In genomic region chr9:3200331-3200774, GRCh38 we compare ENCODE assay signal across 20 cellular contexts.
DNase-seq lines count a peak whose midpoint lies in the region; ATAC-seq and TF ChIP-seq lines count a peak whose summit lies in the region.
"Had no signal": no experiment of that assay in that cellular context is flagged by ENCODE, and none has a peak within 500 bp of the region (broad histone marks: within the 10 kb centered on the region; RNA-seq: fewer than 3 reads in every experiment).

No MANE protein-coding gene starts in this region.

- H3K27ac ChIP-seq in mammary epithelial cell (ENCODE audit: insufficient read depth, low read depth, low read length) (no peak overlapping the region), breast epithelium (no peak overlapping the region), SK-N-SH (ENCODE audit: low read depth in 2 of 2, low read length in 1 of 2) (no peak overlapping the region), fibroblast of lung (ENCODE audit: insufficient read depth, low read length) (peak overlapping the region; percentile 36)
- H3K27ac ChIP-seq: 22Rv1; BLaER1 treated with 17β-estradiol and CSF1 and Interleukin-3, amounts not matched to agents 10 nM and 100 nM; suprapubic skin; uterus had no signal

- H3F3A ChIP-seq in SK-N-SH (replicated peaks; ENCODE audit: insufficient read depth) = no peaks in the 10 kb centered on the region

- CTCF ChIA-PET in mammary epithelial cell (lab: Charles Lee; ENCODE audit: low non-redundant PET) = no interaction called here
- CTCF ChIA-PET in SK-N-SH (lab: Yijun Ruan, JAX) = interaction anchor here (1.3 kb wide), 2 partner anchors 9 to 18 kb away, joined by 3 to 4 read pairs; no protein-coding TSS in a partner anchor

- no peak for TF ChIP-seq POLR2A in breast epithelium (IDR thresholded peaks at IDR 0.05)

- TF ChIP-seq RAD21 in SK-N-SH (IDR thresholded peaks at IDR 0.05; ENCODE audit: low read length) = no peak

- no peak for TF ChIP-seq EP300 in SK-N-SH (IDR thresholded peaks at IDR 0.05; ENCODE audit: borderline replicate concordance in 1 of 2, low read depth in 1 of 2, low read length in 1 of 2)

- H3K9me3 ChIP-seq in mammary epithelial cell (replicated peaks; ENCODE audit: insufficient read depth, low read length) (no peaks in the 10 kb centered on the region), breast epithelium (no peaks in the 10 kb centered on the region), SK-N-SH (no peaks in the 10 kb centered on the region), fibroblast of lung (ENCODE audit: control insufficient read depth, insufficient read depth, low read depth, low read length) (no peaks in the 10 kb centered on the region), skeletal muscle satellite cell (replicated peaks; ENCODE audit: low read length) (no peaks in the 10 kb centered on the region), HAP-1 (no peaks in the 10 kb centered on the region)
- H3K9me3 ChIP-seq: BLaER1 treated with 17β-estradiol and CSF1 and Interleukin-3, amounts not matched to agents 10 nM and 100 nM; suprapubic skin; uterus had no signal

- intact Hi-C loops in mammary epithelial cell (cut with micrococcal nuclease) (no loop called here), breast epithelium (cut with DNase I; ENCODE audit: low total_unique reads) (no loop called here)

- POLR2A ChIA-PET in SK-N-SH (lab: Yijun Ruan, JAX) = no interaction called here

- dilution Hi-C loops in mammary epithelial cell (cut with HindIII; ENCODE audit: low sequenced_read_pairs) = no loop called here

- H2AFZ ChIP-seq in mammary epithelial cell (ENCODE audit: low read depth, low read length) (no peak overlapping the region), SK-N-SH (ENCODE audit: low read depth) (0 out of 2 replicates have a peak overlapping the region, but pooled peaks have one; percentile 17), fibroblast of lung (ENCODE audit: low read length) (no peak overlapping the region)

- in situ Hi-C loops in mammary epithelial cell (cut with MboI; ENCODE audit: low sequenced_read_pairs in 2 of 2) = no loop called here
- in situ Hi-C loops in HAP-1 (cut with MboI; ENCODE audit: low sequenced_read_pairs) = no loop called here

- H3K4me2 ChIP-seq in mammary epithelial cell (ENCODE audit: insufficient read depth, low read depth, low read length) = no peak overlapping the region
- H3K4me2 ChIP-seq in SK-N-SH = no peak overlapping the region
- H3K4me2 ChIP-seq in fibroblast of lung (ENCODE audit: extremely low read depth, insufficient read depth, low read length) = no peak overlapping the region
- H3K4me2 ChIP-seq in skeletal muscle satellite cell (ENCODE audit: low read length) = peak overlapping the region; percentile 28
- H3K4me2 ChIP-seq: BLaER1 treated with 17β-estradiol and CSF1 and Interleukin-3, amounts not matched to agents 10 nM and 100 nM had no signal

- no peak overlapping the region for H3K9ac ChIP-seq in mammary epithelial cell (ENCODE audit: insufficient read depth, low read length)
- no peak overlapping the region for H3K9ac ChIP-seq in SK-N-SH
- no peak overlapping the region for H3K9ac ChIP-seq in fibroblast of lung (ENCODE audit: insufficient read depth, low read length)
- H3K9ac ChIP-seq in skeletal muscle satellite cell (ENCODE audit: low read depth, low read length) = no peak overlapping the region
- H3K9ac ChIP-seq: BLaER1 treated with 17β-estradiol and CSF1 and Interleukin-3, amounts not matched to agents 10 nM and 100 nM had no signal

- no peaks in the 10 kb centered on the region for H3K9me2 ChIP-seq in SK-N-SH

- H3K79me2 ChIP-seq in mammary epithelial cell (ENCODE audit: insufficient read depth, low read length) = no peaks in the 10 kb centered on the region
- H3K79me2 ChIP-seq in SK-N-SH (ENCODE audit: insufficient read depth) = no peaks in the 10 kb centered on the region
- no peaks in the 10 kb centered on the region for H3K79me2 ChIP-seq in fibroblast of lung (ENCODE audit: control insufficient read depth, insufficient read depth, low read length)

- H3K4me1 ChIP-seq in mammary epithelial cell (ENCODE audit: insufficient read depth, low read length) = no peaks in the 10 kb centered on the region
- H3K4me1 ChIP-seq in breast epithelium = no peaks in the 10 kb centered on the region
- no peaks in the 10 kb centered on the region; a peak in 1 of 4 replicates for H3K4me1 ChIP-seq in SK-N-SH (ENCODE audit: control insufficient read depth in 1 of 2, insufficient read depth in 2 of 2, low read depth in 1 of 2, low read length in 1 of 2)
- H3K4me1 ChIP-seq in fibroblast of lung (ENCODE audit: control insufficient read depth, extremely low read depth, insufficient read depth, low read length) = peaks cover 7% of the 10 kb centered on the region
- peaks cover 10% of the 10 kb centered on the region for H3K4me1 ChIP-seq in skeletal muscle satellite cell (ENCODE audit: control insufficient read depth, insufficient read depth, low read length)
- no peaks in the 10 kb centered on the region for H3K4me1 ChIP-seq in HAP-1
- H3K4me1 ChIP-seq: BLaER1 treated with 17β-estradiol and CSF1 and Interleukin-3, amounts not matched to agents 10 nM and 100 nM; suprapubic skin; uterus had no signal

- H3K27me3 ChIP-seq in mammary epithelial cell (ENCODE audit: insufficient read depth, low read length) (no peaks in the 10 kb centered on the region), breast epithelium (no peaks in the 10 kb centered on the region), SK-N-SH (ENCODE audit: insufficient read depth) (no peaks in the 10 kb centered on the region), fibroblast of lung (ENCODE audit: control insufficient read depth, insufficient read depth, low read length) (no peaks in the 10 kb centered on the region), skeletal muscle satellite cell (ENCODE audit: control insufficient read depth, insufficient read depth, low read length) (no peaks in the 10 kb centered on the region), HAP-1 (ENCODE audit: low read depth) (no peaks in the 10 kb centered on the region)
- H3K27me3 ChIP-seq: BLaER1 treated with 17β-estradiol and CSF1 and Interleukin-3, amounts not matched to agents 10 nM and 100 nM; suprapubic skin; uterus had no signal

- no peaks in the 10 kb centered on the region for H4K20me1 ChIP-seq in mammary epithelial cell (ENCODE audit: insufficient read depth, low read length)
- H4K20me1 ChIP-seq in SK-N-SH (ENCODE audit: insufficient read depth) = no peaks in the 10 kb centered on the region
- H4K20me1 ChIP-seq in fibroblast of lung (ENCODE audit: control insufficient read depth, extremely low read depth, insufficient read depth, low read length) = no peaks in the 10 kb centered on the region
- H4K20me1 ChIP-seq: BLaER1 treated with 17β-estradiol and CSF1 and Interleukin-3, amounts not matched to agents 10 nM and 100 nM had no signal

- H3K36me3 ChIP-seq in mammary epithelial cell (ENCODE audit: insufficient read depth, low read length) = no peaks in the 10 kb centered on the region
- no peaks in the 10 kb centered on the region for H3K36me3 ChIP-seq in breast epithelium
- H3K36me3 ChIP-seq in SK-N-SH (replicated peaks in 1 of 2; ENCODE audit: control insufficient read depth in 1 of 2, insufficient read depth in 2 of 2, low read length in 1 of 2) = no peaks in the 10 kb centered on the region
- H3K36me3 ChIP-seq in fibroblast of lung (ENCODE audit: control insufficient read depth, insufficient read depth, low read length) = no peaks in the 10 kb centered on the region
- no peaks in the 10 kb centered on the region for H3K36me3 ChIP-seq in skeletal muscle satellite cell (ENCODE audit: insufficient read depth, low read length)
- no peaks in the 10 kb centered on the region for H3K36me3 ChIP-seq in HAP-1 (replicated peaks)
- H3K36me3 ChIP-seq: BLaER1 treated with 17β-estradiol and CSF1 and Interleukin-3, amounts not matched to agents 10 nM and 100 nM; suprapubic skin; uterus had no signal

- 67% methylated on average over 4 of the region's 4 CpGs for WGBS in mammary epithelial cell (ENCODE audit: low coverage, missing lambda C conversion rate)
- 68% methylated on average over 4 of the region's 4 CpGs for WGBS in SK-N-SH (ENCODE audit: low lambda C conversion rate)

- DNase-seq in mammary epithelial cell (peak; percentile 14), breast epithelium (ENCODE audit: low spot score in 2 of 2) (no peak), SK-N-SH (no peak), fibroblast of lung (ENCODE audit: low read depth in 2 of 2) (peak; percentile 30 to 46), HAP-1 (ENCODE audit: low spot score in 2 of 2) (no peak), HK-2 (ENCODE audit: unreplicated experiment) (no peak)
- DNase-seq: activated CD4-positive, alpha-beta T cell treated with anti-CD3 and anti-CD28 coated beads for 36 hours; activated naive CD8-positive, alpha-beta T cell treated with anti-CD3 and anti-CD28 coated beads, Interleukin-2, amount 10 ng/mL, durations not matched to agents 7 days and 5 days; dermis blood vessel endothelial cell; MM.1S; naive B cell; NCI-H1436; NCI-H526 treated with DMSO at 0.1 percent for 48 hours; right cardiac atrium; uterus had no signal

- BruUV-seq in mammary epithelial cell (replicated peaks; lab: Mats Ljungman, UMichigan) = no TSS peak

- TF ChIP-seq CTCF in mammary epithelial cell (conservative IDR thresholded peaks at IDR 0.05 in 1 of 2, IDR thresholded peaks at IDR 0.05 in 1 of 2; ENCODE audit: extremely low read depth in 1 of 2, insufficient read depth in 1 of 2, low read depth in 1 of 2, low read length in 2 of 2) = no peak
- TF ChIP-seq CTCF in breast epithelium (IDR thresholded peaks at IDR 0.05) = no peak
- no peak for TF ChIP-seq CTCF in SK-N-SH (IDR thresholded peaks at IDR 0.05)
- no peak for TF ChIP-seq CTCF in fibroblast of lung (conservative IDR thresholded peaks at IDR 0.05 in 1 of 2, IDR thresholded peaks at IDR 0.05 in 1 of 2; ENCODE audit: low read depth in 1 of 2, low read length in 2 of 2)

- H3K4me3 ChIP-seq in mammary epithelial cell (replicated peaks in 1 of 3; ENCODE audit: insufficient read depth in 1 of 3, low read depth in 2 of 3, low read length in 3 of 3) (no peak overlapping the region), breast epithelium (no peak overlapping the region), SK-N-SH (ENCODE audit: low read depth in 2 of 2, low read length in 1 of 2) (no peak overlapping the region), fibroblast of lung (replicated peaks in 1 of 4; ENCODE audit: control extremely low read depth in 1 of 4, insufficient read depth in 1 of 4, low read depth in 3 of 4, low read length in 4 of 4) (no peak overlapping the region), skeletal muscle satellite cell (ENCODE audit: low read length) (no peak overlapping the region), HAP-1 (no peak overlapping the region)
- H3K4me3 ChIP-seq: BLaER1 treated with 17β-estradiol and CSF1 and Interleukin-3, amounts not matched to agents 10 nM and 100 nM; suprapubic skin; uterus had no signal

- no peak for ATAC-seq in HG02884 (IDR thresholded peaks at IDR 0.05; ENCODE audit: unreplicated experiment)
- ATAC-seq: activated CD4-positive, alpha-beta T cell treated with anti-CD3 and anti-CD28 coated beads for 36 hours; right cardiac atrium had no signal

TF ChIP-seq in SK-N-SH, 30 proteins besides CTCF, POLR2A, EP300 and RAD21 (continues in another document):
- TF ChIP-seq GATA2 (CRISPR knock-in tag; IDR thresholded peaks at IDR 0.05) = no peak
- TF ChIP-seq POLR2AphosphoS5 (IDR thresholded peaks at IDR 0.05; ENCODE audit: low read depth, low read length) = no peak
- TF ChIP-seq RXRA (IDR thresholded peaks at IDR 0.05; ENCODE audit: borderline replicate concordance, low read depth) = no peak
- TF ChIP-seq TCF12 (IDR thresholded peaks at IDR 0.05) = peak; percentile 26

Comparison
In these comparisons a context has a peak if more than half of its experiments do, and no peak if none do; other contexts are left out.
1. DNase-seq: peak in mammary epithelial cell (single experiment) and fibroblast of lung (2 of 2); none in breast epithelium (0 of 2), SK-N-SH (single experiment), HAP-1 (0 of 2) and HK-2 (single experiment).